In the genomic region with DNA sequence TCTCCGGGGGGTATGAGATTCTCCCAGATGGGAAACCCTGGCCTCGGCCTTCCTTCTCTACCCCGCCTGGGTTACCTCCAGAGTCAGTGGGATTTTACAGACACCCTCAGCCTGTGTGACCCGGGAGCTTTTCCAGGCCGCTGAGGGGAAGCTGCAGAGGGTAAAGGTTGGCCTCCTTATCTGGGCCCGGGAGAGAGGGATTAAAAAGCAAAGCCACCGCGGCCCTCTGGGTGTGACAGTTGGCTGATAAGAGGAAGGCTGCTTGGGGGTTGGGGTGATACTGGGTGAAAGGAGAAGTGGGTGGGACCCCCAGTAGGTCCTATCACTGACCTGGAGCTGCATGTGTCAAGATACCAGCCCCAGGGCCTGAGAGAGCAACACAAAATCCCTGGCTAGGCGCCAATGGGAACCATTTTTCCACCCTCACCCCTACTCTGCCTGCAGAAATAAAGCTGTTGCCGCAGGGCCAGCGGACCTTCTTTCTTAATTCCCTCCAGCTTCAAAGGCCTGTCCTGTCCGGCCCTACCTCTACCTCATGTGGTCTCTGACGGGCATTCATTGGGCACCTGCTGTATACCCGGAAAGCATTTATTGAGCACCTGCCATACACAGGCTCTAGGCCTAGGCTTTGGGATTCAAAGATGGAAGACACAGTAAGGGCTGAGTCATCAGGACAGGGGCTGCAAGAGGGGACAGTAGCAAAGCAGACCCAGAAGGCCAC, we compare ENCODE assay signal across 16 cellular contexts.
DNase-seq lines count a peak whose midpoint lies in the region; ATAC-seq, FAIRE-seq and TF ChIP-seq lines count a peak whose summit lies in the region.
"Had no signal": no experiment of that assay in that cellular context is flagged by ENCODE, and none has a peak within 500 bp of the region (broad histone marks: within the 10 kb centered on the region; RNA-seq: fewer than 3 reads in every experiment).

No MANE protein-coding gene starts in this region.

- TF ChIP-seq CTCF in DND-41 (IDR thresholded peaks at IDR 0.05; ENCODE audit: borderline replicate concordance, extremely low read depth, low read length, poor library complexity, severe bottlenecking) (no peak), heart right ventricle (IDR thresholded peaks at IDR 0.05) (no peak), pancreas (IDR thresholded peaks at IDR 0.05) (no peak), foreskin fibroblast (IDR thresholded peaks at IDR 0.05; ENCODE audit: low read depth, low read length) (no peak)

- DNase-seq in DND-41 (no peak), NOMO-1 treated with DMSO at 0.1 percent for 48 hours (lab: John Stamatoyannopoulos, UW; ENCODE audit: unreplicated experiment) (peak; percentile 88), heart right ventricle (no peak), pancreas (peak in 3 of 6 donors; percentile 62 to 74 (median 73)), foreskin fibroblast (no peak)
- DNase-seq in activated CD4-positive, alpha-beta T cell treated with anti-CD3 and anti-CD28 coated beads, Interleukin-2, amount 50 U/mL, for 48 hours: no peak
- DNase-seq: activated CD8-positive, alpha-beta memory T cell treated with anti-CD3 and anti-CD28 coated beads, Interleukin-2, amount 50 U/mL, for 4 hours; CD4-positive, alpha-beta memory T cell; NCI-H1694; stimulated activated CD4-positive, alpha-beta T cell treated with anti-CD3 and anti-CD28 coated beads, Interleukin-2, amount 100 ng/mL, for 48 hours had no signal

- H3K27ac Mint-ChIP-seq in stimulated activated memory B cell treated with anti-CD40 and anti-IgM and Interleukin-4, amounts not matched to agents 10 μg/mL and 1 μg/mL and 100 μg/mL, for 72 hours: no peak overlapping the region
- H3K27ac Mint-ChIP-seq: T-helper 2 cell treated with Interferon-gamma antibody and Interleukin-4, amounts not matched to agents 5 μg/mL and 100 μg/mL, for 36 hours had no signal

- H2AFZ ChIP-seq in DND-41 (ENCODE audit: low read depth, low read length): no peak overlapping the region

- peaks cover 20% of the 10 kb centered on the region for H3K27me3 Mint-ChIP-seq in stimulated activated memory B cell treated with anti-CD40 and anti-IgM and Interleukin-4, amounts not matched to agents 10 μg/mL and 1 μg/mL and 100 μg/mL, for 72 hours
- H3K27me3 Mint-ChIP-seq: CD4-positive, alpha-beta memory T cell had no signal

- H3K9me3 Mint-ChIP-seq in stimulated activated memory B cell treated with anti-CD40 and anti-IgM and Interleukin-4, amounts not matched to agents 10 μg/mL and 1 μg/mL and 100 μg/mL, for 72 hours: no peaks in the 10 kb centered on the region

- WGBS in heart right ventricle, 2 donors: 46 to 57% methylated on average over 14 of the region's 14 CpGs
- 29% methylated on average over 14 of the region's 14 CpGs for WGBS in pancreas, 2 donors

- H3K36me3 ChIP-seq in DND-41 (ENCODE audit: insufficient read depth, low read length) (peaks cover 13% of the 10 kb centered on the region; the same call in 1 of the 2 replicates), heart right ventricle (no peaks in the 10 kb centered on the region), pancreas (no peaks in the 10 kb centered on the region)
- H3K36me3 ChIP-seq: suprapubic skin had no signal

- H3K4me2 ChIP-seq in DND-41 (ENCODE audit: insufficient read depth, low read length): no peak overlapping the region

- no peak overlapping the region for H3K4me3 Mint-ChIP-seq in stimulated activated memory B cell treated with anti-CD40 and anti-IgM and Interleukin-4, amounts not matched to agents 10 μg/mL and 1 μg/mL and 100 μg/mL, for 72 hours
- H3K4me3 Mint-ChIP-seq: CD4-positive, alpha-beta memory T cell; neural crest cell; T-helper 2 cell treated with Interferon-gamma antibody and Interleukin-4, amounts not matched to agents 5 μg/mL and 100 μg/mL, for 36 hours had no signal

- no peaks in the 10 kb centered on the region for H3K4me1 ChIP-seq in DND-41 (ENCODE audit: insufficient read depth, low read length)
- H3K4me1 ChIP-seq in heart right ventricle: peaks cover 16 to 56% (median 42%) of the 10 kb centered on the region in 9 donors
- H3K4me1 ChIP-seq in pancreas: peaks cover 0 to 20% (median 19%) of the 10 kb centered on the region in 3 donors

- no peak overlapping the region for H3K9ac ChIP-seq in DND-41 (ENCODE audit: low read depth, low read length)

- H3K79me2 ChIP-seq in DND-41 (ENCODE audit: insufficient read depth, low read length): no peaks in the 10 kb centered on the region

- H3K4me1 Mint-ChIP-seq in stimulated activated memory B cell treated with anti-CD40 and anti-IgM and Interleukin-4, amounts not matched to agents 10 μg/mL and 1 μg/mL and 100 μg/mL, for 72 hours: peaks cover 11% of the 10 kb centered on the region

- H3K9me3 ChIP-seq in DND-41 (ENCODE audit: insufficient read depth, low read length, severe bottlenecking) (peaks cover 14% of the 10 kb centered on the region), heart right ventricle (peaks cover 0 to 12% (median 5%) of the 10 kb centered on the region in 11 donors), pancreas (no peaks in the 10 kb centered on the region)

- FAIRE-seq in pancreas (lab: Jason Lieb, UNC): no peak
- FAIRE-seq: endometrium had no signal

- H4K20me1 ChIP-seq in DND-41 (ENCODE audit: insufficient read depth, low read length): no peaks in the 10 kb centered on the region

- H3K27me3 ChIP-seq in DND-41 (ENCODE audit: insufficient read depth, low read length, poor library complexity) (no peaks in the 10 kb centered on the region), heart right ventricle (no peaks in the 10 kb centered on the region), pancreas (no peaks in the 10 kb centered on the region)
- H3K27me3 ChIP-seq: suprapubic skin had no signal

- H3K27ac ChIP-seq in DND-41 (ENCODE audit: low read length): no peak overlapping the region
- H3K27ac ChIP-seq in heart right ventricle: peak overlapping the region in 9 of 10 donors; percentile 23 to 86 (median 79)
- peak overlapping the region in 3 of 4 donors; percentile 17 to 69 (median 49) for H3K27ac ChIP-seq in pancreas
- H3K27ac ChIP-seq: suprapubic skin had no signal

- intact Hi-C loops in heart right ventricle (cut with DNase I) (no loop called here), pancreas (cut with DNase I) (no loop called here)

- ATAC-seq in DND-41 (ENCODE audit: insufficient read depth, low read depth) (0 out of 3 replicates have a peak, but pooled peaks have one; percentile 10), heart right ventricle (peak in 2 of 8 donors; percentile 1 to 6), pancreas (peak; percentile 53 to 87 (median 67)), GM18517 (IDR thresholded peaks at IDR 0.05; ENCODE audit: unreplicated experiment) (no peak)
- ATAC-seq in stimulated activated memory B cell treated with anti-CD40 and anti-IgM and Interleukin-4, amounts not matched to agents 10 μg/mL and 1 μg/mL and 100 μg/mL, for 72 hours: no peak

- no peak overlapping the region for H3K4me3 ChIP-seq in DND-41 (ENCODE audit: low read depth in 1 of 2, low read length in 2 of 2)
- H3K4me3 ChIP-seq in heart right ventricle: no peak overlapping the region
- no peak overlapping the region for H3K4me3 ChIP-seq in pancreas
- no peak overlapping the region for H3K4me3 ChIP-seq in foreskin fibroblast (ENCODE audit: low read depth in 1 of 2, low read length in 2 of 2)
- H3K4me3 ChIP-seq: suprapubic skin had no signal

- H3K36me3 Mint-ChIP-seq in stimulated activated memory B cell treated with anti-CD40 and anti-IgM and Interleukin-4, amounts not matched to agents 10 μg/mL and 1 μg/mL and 100 μg/mL, for 72 hours: no peaks in the 10 kb centered on the region
- H3K36me3 Mint-ChIP-seq: CD4-positive, alpha-beta memory T cell had no signal

Comparison
In these comparisons a context has a peak if more than half of its experiments do, and no peak if none do; other contexts are left out.
1. ATAC-seq: peak in DND-41 (single experiment) and pancreas (4 of 4); none in GM18517 (single experiment) and stimulated activated memory B cell treated with anti-CD40 and anti-IgM and Interleukin-4, amounts not matched to agents 10 μg/mL and 1 μg/mL and 100 μg/mL, for 72 hours (single experiment).